11 cellular contexts compared by ENCODE assay signal in the genomic region with DNA sequence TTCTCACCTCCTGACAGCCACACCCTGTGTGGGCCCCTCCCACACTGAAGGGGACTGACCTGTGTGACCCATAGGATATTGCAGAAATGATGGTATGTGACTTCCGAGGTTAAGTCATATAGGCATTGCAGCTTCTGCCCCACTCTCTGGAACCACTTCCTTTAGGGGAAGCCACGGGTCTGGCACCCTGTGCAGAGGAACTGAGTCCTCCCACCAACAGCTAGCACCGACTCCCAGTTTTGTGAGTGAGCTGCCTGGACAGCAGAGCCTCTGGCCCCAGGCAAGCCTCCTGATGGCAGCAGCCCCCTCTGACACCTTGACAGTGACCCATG. TPM values are rescaled to one million over a fixed set of nuclear protein-coding genes. Genes with fewer than 3 reads are reported as not detected.
DNase-seq lines count a peak whose midpoint lies in the region; ATAC-seq and TF ChIP-seq lines count a peak whose summit lies in the region.
"Had no signal": no experiment of that assay in that cellular context is flagged by ENCODE, and none has a peak within 500 bp of the region (broad histone marks: within the 10 kb centered on the region; RNA-seq: fewer than 3 reads in every experiment).

No MANE protein-coding gene starts in this region.

- H3K4me1 Mint-ChIP-seq in activated CD4-positive, alpha-beta memory T cell treated with anti-CD3 and anti-CD28 coated beads for 36 hours (ENCODE audit: low read depth) = peaks cover 18% of the 10 kb centered on the region
- peaks cover 35 to 37% of the 10 kb centered on the region in 2 donors for H3K4me1 Mint-ChIP-seq in natural killer cell treated with Interleukin-12 subunit alpha and Interleukin-12 subunit beta and Interleukin-15 and Interleukin-18, amount 100 ng/mL, for 72 hours (ENCODE audit: low read depth in 2 of 2)

- CTCF ChIA-PET in activated CD4-positive, alpha-beta memory T cell treated with anti-CD3 and anti-CD28 coated beads for 36 hours (lab: Charles Lee) = interaction anchor here (1.3 kb wide), 1 partner anchor 24 kb away, joined by 5 read pairs; a partner anchor contains a TSS

- H3K4me3 ChIP-seq in GM12864 (ENCODE audit: low read depth, low read length) = no peak overlapping the region
- H3K4me3 ChIP-seq: heart right ventricle had no signal

- peak; percentile 45 for ATAC-seq in HG02885 (IDR thresholded peaks at IDR 0.05; ENCODE audit: poor library complexity, unreplicated experiment)
- peak; percentile 98 to 99 for ATAC-seq in natural killer cell treated with Interleukin-12 subunit alpha and Interleukin-12 subunit beta and Interleukin-15 and Interleukin-18, amount 100 ng/mL, for 72 hours
- no peak for ATAC-seq in HG03280 (IDR thresholded peaks at IDR 0.05; ENCODE audit: unreplicated experiment)
- ATAC-seq in HG02763 (IDR thresholded peaks at IDR 0.05; ENCODE audit: unreplicated experiment) = no peak

- H3K27me3 Mint-ChIP-seq in activated CD4-positive, alpha-beta memory T cell treated with anti-CD3 and anti-CD28 coated beads for 36 hours = no peaks in the 10 kb centered on the region
- H3K27me3 Mint-ChIP-seq in natural killer cell treated with Interleukin-12 subunit alpha and Interleukin-12 subunit beta and Interleukin-15 and Interleukin-18, amount 100 ng/mL, for 72 hours = peaks cover 13 to 21% of the 10 kb centered on the region in 2 donors
- H3K27me3 Mint-ChIP-seq: activated naive CD4-positive, alpha-beta T cell treated with anti-CD3 and anti-CD28 coated beads, Interleukin-2, amount 50 U/mL, for 24 hours had no signal

- H3K9me3 Mint-ChIP-seq in activated CD4-positive, alpha-beta memory T cell treated with anti-CD3 and anti-CD28 coated beads for 36 hours = no peaks in the 10 kb centered on the region
- no peaks in the 10 kb centered on the region for H3K9me3 Mint-ChIP-seq in natural killer cell treated with Interleukin-12 subunit alpha and Interleukin-12 subunit beta and Interleukin-15 and Interleukin-18, amount 100 ng/mL, for 72 hours
- H3K9me3 Mint-ChIP-seq: activated naive CD4-positive, alpha-beta T cell treated with anti-CD3 and anti-CD28 coated beads, Interleukin-2, amount 50 U/mL, for 24 hours had no signal

- H3K36me3 Mint-ChIP-seq in activated CD4-positive, alpha-beta memory T cell treated with anti-CD3 and anti-CD28 coated beads for 36 hours = no peaks in the 10 kb centered on the region
- H3K36me3 Mint-ChIP-seq in natural killer cell treated with Interleukin-12 subunit alpha and Interleukin-12 subunit beta and Interleukin-15 and Interleukin-18, amount 100 ng/mL, for 72 hours = no peaks in the 10 kb centered on the region
- H3K36me3 Mint-ChIP-seq: activated naive CD4-positive, alpha-beta T cell treated with anti-CD3 and anti-CD28 coated beads, Interleukin-2, amount 50 U/mL, for 24 hours had no signal

- no peak for TF ChIP-seq CTCF in GM12864 (IDR thresholded peaks at IDR 0.05; ENCODE audit: low read depth, low read length, missing control alignments)

- no peak overlapping the region for H3K4me3 Mint-ChIP-seq in activated CD4-positive, alpha-beta memory T cell treated with anti-CD3 and anti-CD28 coated beads for 36 hours
- peak overlapping the region; percentile 59 for H3K4me3 Mint-ChIP-seq in natural killer cell treated with Interleukin-12 subunit alpha and Interleukin-12 subunit beta and Interleukin-15 and Interleukin-18, amount 100 ng/mL, for 72 hours
- H3K4me3 Mint-ChIP-seq: activated naive CD4-positive, alpha-beta T cell treated with anti-CD3 and anti-CD28 coated beads, Interleukin-2, amount 50 U/mL, for 24 hours had no signal

- intact Hi-C loops in activated CD4-positive, alpha-beta memory T cell treated with anti-CD3 and anti-CD28 coated beads for 36 hours (cut with micrococcal nuclease) = no loop called here

- POLR2A ChIA-PET in activated CD4-positive, alpha-beta memory T cell treated with anti-CD3 and anti-CD28 coated beads for 36 hours (lab: Charles Lee) = interaction anchor here (1.2 kb wide), 1 partner anchor 81 kb away, joined by 4 read pairs; no protein-coding TSS in a partner anchor

- H3K27ac Mint-ChIP-seq in activated CD4-positive, alpha-beta memory T cell treated with anti-CD3 and anti-CD28 coated beads for 36 hours = peak overlapping the region; percentile 83
- H3K27ac Mint-ChIP-seq in natural killer cell treated with Interleukin-12 subunit alpha and Interleukin-12 subunit beta and Interleukin-15 and Interleukin-18, amount 100 ng/mL, for 72 hours = peak overlapping the region; percentile 67 to 87
- H3K27ac Mint-ChIP-seq: activated naive CD4-positive, alpha-beta T cell treated with anti-CD3 and anti-CD28 coated beads, Interleukin-2, amount 50 U/mL, for 24 hours had no signal

- DNase-seq in GM12864 (ENCODE audit: low read depth) (peak; percentile 12), NCI-H2107 treated with DMSO at 0.1 percent for 48 hours (lab: John Stamatoyannopoulos, UW; ENCODE audit: unreplicated experiment) (no peak), SHP77 treated with DMSO at 0.1 percent for 48 hours (lab: John Stamatoyannopoulos, UW) (no peak)
- peak; percentile 75 for DNase-seq in activated CD4-positive, alpha-beta memory T cell treated with anti-CD3 and anti-CD28 coated beads for 36 hours
- DNase-seq in natural killer cell treated with Interleukin-12 subunit alpha and Interleukin-12 subunit beta and Interleukin-15 and Interleukin-18, amount 100 ng/mL, for 72 hours (ENCODE audit: low spot score) = peak; percentile 90
- DNase-seq: heart right ventricle, MM.1S had no signal

RNA-seq across cellular contexts. Expression of a gene that starts 24.6 kb away (rescaled TPM):
- 10 to 100 TPM; 44.0 to 45.1 TPM for total RNA-seq in activated CD4-positive, alpha-beta memory T cell treated with anti-CD3 and anti-CD28 coated beads for 36 hours
- total RNA-seq in natural killer cell treated with Interleukin-12 subunit alpha and Interleukin-12 subunit beta and Interleukin-15 and Interleukin-18, amount 100 ng/mL, for 72 hours = 10 to 100 TPM; 20.4 to 56.7 TPM

Comparison
In these comparisons a context has a peak if more than half of its experiments do, and no peak if none do; other contexts are left out.
1. DNase-seq: peak in GM12864 (single experiment), activated CD4-positive, alpha-beta memory T cell treated with anti-CD3 and anti-CD28 coated beads for 36 hours (single experiment) and natural killer cell treated with Interleukin-12 subunit alpha and Interleukin-12 subunit beta and Interleukin-15 and Interleukin-18, amount 100 ng/mL, for 72 hours (single experiment); none in NCI-H2107 treated with DMSO at 0.1 percent for 48 hours (single experiment) and SHP77 treated with DMSO at 0.1 percent for 48 hours (single experiment).
2. ATAC-seq: peak in HG02885 (single experiment) and natural killer cell treated with Interleukin-12 subunit alpha and Interleukin-12 subunit beta and Interleukin-15 and Interleukin-18, amount 100 ng/mL, for 72 hours (2 of 2); none in HG03280 (single experiment) and HG02763 (single experiment).